Comparison of ENCODE assay signal across 30 cellular contexts in the genomic region with DNA sequence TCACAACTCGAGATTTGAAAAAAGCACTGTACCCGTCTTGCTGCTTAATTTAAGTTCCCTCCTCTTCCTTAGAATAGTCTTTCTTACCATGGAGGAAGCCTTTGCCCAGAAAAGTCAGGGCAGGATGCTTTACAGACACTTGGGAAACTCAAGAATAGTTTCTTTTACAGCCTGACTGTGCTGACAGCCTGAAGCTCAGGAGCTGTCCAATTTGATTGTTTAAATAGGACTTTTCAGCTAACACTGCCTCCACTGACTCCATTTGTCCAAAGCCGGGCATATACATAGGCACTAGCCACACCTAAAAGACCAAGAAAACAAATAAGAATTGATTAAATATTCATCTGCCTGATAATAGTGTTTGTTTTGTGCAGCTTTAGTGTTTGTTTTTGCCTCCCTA.
"Had no signal": no experiment of that assay in that cellular context is flagged by ENCODE, and none has a peak within 500 bp of the region (broad histone marks: within the 10 kb centered on the region; RNA-seq: fewer than 3 reads in every experiment).

No MANE protein-coding gene starts in this region.

- ATAC-seq: activated CD8-positive, alpha-beta T cell treated with anti-CD3 and anti-CD28 coated beads for 36 hours; activated naive CD4-positive, alpha-beta T cell treated with anti-CD3 and anti-CD28 coated beads, Interleukin-2, amount 50 U/mL, for 72 hours had no signal

- H3K4me3 ChIP-seq: adrenal gland, cardiac muscle cell, colonic mucosa had no signal

- H3K36me3 ChIP-seq: adrenal gland, cardiac muscle cell, colonic mucosa had no signal

- H3K27ac ChIP-seq: adrenal gland, cardiac muscle cell, colonic mucosa, VCaP had no signal

- DNase-seq: activated B cell treated with CpG ODN at 0.5 μM for 24 hours; activated CD4-positive, alpha-beta memory T cell treated with anti-CD3 and anti-CD28 coated beads for 36 hours; activated CD4-positive, alpha-beta T cell treated with anti-CD3 and anti-CD28 coated beads for 4 hours; activated CD4-positive, alpha-beta T cell treated with anti-CD3 and anti-CD28 coated beads, Interleukin-2, amount 10 ng/mL, durations not matched to agents 24 days and 14 days; activated CD4-positive, alpha-beta T cell treated with anti-CD3 and anti-CD28 coated beads, Interleukin-2, amount 50 U/mL, for 1 hour; activated CD4-positive, alpha-beta T cell treated with anti-CD3 and anti-CD28 coated beads, Interleukin-2, amount 50 U/mL, for 4 hours; activated CD4-positive, CD25-positive, alpha-beta regulatory T cell treated with anti-CD3 and anti-CD28 coated beads, Interleukin-2, amount 50 U/mL, for 72 hours; activated CD8-positive, alpha-beta memory T cell treated with anti-CD3 and anti-CD28 coated beads, Interleukin-2, amount 50 U/mL, for 4 hours; activated CD8-positive, alpha-beta T cell treated with anti-CD3 and anti-CD28 coated beads for 36 hours; activated effector memory CD4-positive, alpha-beta T cell treated with Interleukin-2 at 50 U/mL for 16 hours; activated gamma-delta T cell treated with Interleukin-2 at 50 U/mL for 16 hours; activated naive CD4-positive, alpha-beta T cell; activated naive CD4-positive, alpha-beta T cell treated with anti-CD3 and anti-CD28 coated beads for 36 hours; activated naive CD4-positive, alpha-beta T cell treated with anti-CD3 and anti-CD28 coated beads, Interleukin-2, amount 50 U/mL, for 16 hours; activated naive CD8-positive, alpha-beta T cell treated with anti-CD3 and anti-CD28 coated beads for 36 hours; activated T-cell treated with anti-CD3 and anti-CD28 coated beads for 4 hours; activated T-cell treated with anti-CD3 and anti-CD28 coated beads, Interleukin-2, amount 50 U/mL, for 1 hour; activated T-cell treated with anti-CD3 and anti-CD28 coated beads, Interleukin-2, amount 50 U/mL, for 48 hours; adrenal gland; amniotic stem cell; aorta; caudate nucleus; cerebellar nuclear complex; colonic mucosa; cortex of kidney; T-helper 2 cell; T-helper 9 cell had no signal

- H3K4me1 ChIP-seq: adrenal gland, colonic mucosa had no signal

- H3K9me3 ChIP-seq: adrenal gland, colonic mucosa had no signal
